Comparison of ENCODE assay signal across 10 cellular contexts in genomic region chr12:27178723-27179398, GRCh38.
DNase-seq lines count a peak whose midpoint lies in the region; ATAC-seq and TF ChIP-seq lines count a peak whose summit lies in the region.
"Had no signal": no experiment of that assay in that cellular context is flagged by ENCODE, and none has a peak within 500 bp of the region (broad histone marks: within the 10 kb centered on the region; RNA-seq: fewer than 3 reads in every experiment).

No MANE protein-coding gene starts in this region.

- no peak for TF ChIP-seq POLR2A in erythroblast (IDR thresholded peaks at IDR 0.05; ENCODE audit: low read length)

- no peak for TF ChIP-seq CTCF in GM12864 (IDR thresholded peaks at IDR 0.05; ENCODE audit: low read depth, low read length, missing control alignments)
- no peak for TF ChIP-seq CTCF in MM.1S (IDR thresholded peaks at IDR 0.05; ENCODE audit: low read length)
- TF ChIP-seq CTCF in coronary artery (IDR thresholded peaks at IDR 0.05): no peak
- no peak for TF ChIP-seq CTCF in progenitor cell of endocrine pancreas (IDR thresholded peaks at IDR 0.05; ENCODE audit: unreplicated experiment)

- H3K9me2 ChIP-seq in MM.1S (replicated peaks; ENCODE audit: insufficient read depth, low read length): no peaks in the 10 kb centered on the region

- H3K36me3 ChIP-seq in MM.1S (replicated peaks; ENCODE audit: insufficient read depth, low read length): no peaks in the 10 kb centered on the region

- peak overlapping the region; percentile 60 for H3K27ac Mint-ChIP-seq in progenitor cell of endocrine pancreas

- no peaks in the 10 kb centered on the region for H3K9me3 ChIP-seq in MM.1S (replicated peaks; ENCODE audit: insufficient read depth, low read length)

- 0 out of 2 replicates have a peak overlapping the region, but pooled peaks have one; percentile 3 for H2AFZ ChIP-seq in MM.1S (ENCODE audit: low read length)

- peaks cover 7% of the 10 kb centered on the region for H3K4me1 Mint-ChIP-seq in progenitor cell of endocrine pancreas (ENCODE audit: low read depth)

- no peaks in the 10 kb centered on the region for H3K9me3 Mint-ChIP-seq in progenitor cell of endocrine pancreas (ENCODE audit: low read depth)

- in situ Hi-C loops in ACHN (cut with HindIII; ENCODE audit: low pct_ligation_motif_present, low pct_unique_long_range_greater_than_20kb, low sequenced_read_pairs): no loop called here

- peaks cover 59% of the 10 kb centered on the region for H3K4me1 ChIP-seq in MM.1S (ENCODE audit: low read length)

- peaks cover 33% of the 10 kb centered on the region for H3F3A ChIP-seq in MM.1S (ENCODE audit: insufficient read depth, low read length)

- H3K79me2 ChIP-seq in MM.1S (ENCODE audit: low read length): no peaks in the 10 kb centered on the region

- H3K36me3 Mint-ChIP-seq in progenitor cell of endocrine pancreas (ENCODE audit: insufficient read depth): no peaks in the 10 kb centered on the region

- H3K4me3 ChIP-seq in GM12864 (ENCODE audit: low read depth, low read length) (peak overlapping the region; percentile 39), MM.1S (ENCODE audit: low read length) (peak overlapping the region; percentile 58), coronary artery (no peak overlapping the region)

- H4K20me1 ChIP-seq in MM.1S (ENCODE audit: insufficient read depth, low read length): no peaks in the 10 kb centered on the region

- no peak for ATAC-seq in HG03571 (IDR thresholded peaks at IDR 0.05; ENCODE audit: unreplicated experiment)

- no peak overlapping the region for H3K4me3 Mint-ChIP-seq in progenitor cell of endocrine pancreas (ENCODE audit: low read depth)

- H3K4me2 ChIP-seq in MM.1S (ENCODE audit: low read depth, low read length): peak overlapping the region; percentile 85

- DNase-seq in GM12864 (ENCODE audit: low read depth) (no peak), MM.1S (no peak), coronary artery (ENCODE audit: low spot score) (no peak), progenitor cell of endocrine pancreas (ENCODE audit: low spot score, unreplicated experiment) (no peak), erythroblast (lab: John Stamatoyannopoulos, UW) (no peak), ACHN (no peak), HuH-7.5 (ENCODE audit: low spot score) (no peak)
- DNase-seq: NCI-H446 treated with DMSO at 0.1 percent for 48 hours, T-helper 9 cell had no signal

- peak overlapping the region; percentile 97 for H3K27ac ChIP-seq in MM.1S (ENCODE audit: low read length)
- H3K27ac ChIP-seq in coronary artery: peak overlapping the region; percentile 72 to 75

- H3K27me3 ChIP-seq in MM.1S (replicated peaks; ENCODE audit: insufficient read depth, low read length): no peaks in the 10 kb centered on the region

- H3K27me3 Mint-ChIP-seq in progenitor cell of endocrine pancreas: no peaks in the 10 kb centered on the region

- peak overlapping the region; percentile 90 for H3K9ac ChIP-seq in MM.1S (ENCODE audit: low read length)
